1 cellular context compared by ENCODE assay signal in genomic region chr7:29483219-29484104, GRCh38.
TF ChIP-seq lines count a peak whose summit lies in the region.

No MANE protein-coding gene starts in this region.

TF ChIP-seq in HepG2, 621 proteins besides CTCF, POLR2A, EP300 and RAD21 (continued from another document and continues in another):
- peak; percentile 23; the same call in 1 of the 2 replicates for TF ChIP-seq ZHX1 (CRISPR knock-in tag; IDR thresholded peaks at IDR 0.05; ENCODE audit: low read depth)
- TF ChIP-seq PRDM15 (CRISPR knock-in tag; IDR thresholded peaks at IDR 0.05) = no peak
- peak; percentile 39; the same call in 1 of the 2 replicates for TF ChIP-seq IKZF5 (CRISPR knock-in tag; IDR thresholded peaks at IDR 0.05)
- no peak for TF ChIP-seq ZNF570 (CRISPR knock-in tag; IDR thresholded peaks at IDR 0.05; ENCODE audit: borderline replicate concordance)
- no peak for TF ChIP-seq MEIS2 (CRISPR knock-in tag; IDR thresholded peaks at IDR 0.05)
- peak; percentile 80; the same call in 1 of the 2 replicates for TF ChIP-seq ARNT (IDR thresholded peaks at IDR 0.05)
- TF ChIP-seq CCDC6 (CRISPR knock-in tag; IDR thresholded peaks at IDR 0.05) = peak; percentile 67; the same call in 1 of the 2 replicates
- TF ChIP-seq MAFF (IDR thresholded peaks at IDR 0.05; ENCODE audit: low read depth, low read length) = peak; percentile 19; the same call in 1 of the 2 replicates
- peak; percentile 99 for TF ChIP-seq ZNF7 (CRISPR knock-in tag; IDR thresholded peaks at IDR 0.05)
- TF ChIP-seq ZNF747 (CRISPR knock-in tag; IDR thresholded peaks at IDR 0.05; ENCODE audit: borderline replicate concordance) = no peak
- peak; percentile 49; the same call in 1 of the 2 replicates for TF ChIP-seq MYPOP (CRISPR knock-in tag; IDR thresholded peaks at IDR 0.05)
- TF ChIP-seq MAZ (IDR thresholded peaks at IDR 0.05; ENCODE audit: borderline replicate concordance, low read depth, low read length) = no peak
- no peak for TF ChIP-seq MAZ (CRISPR knock-in tag; IDR thresholded peaks at IDR 0.05; ENCODE audit: low read depth)
- peak; percentile 26; the same call in 1 of the 2 replicates for TF ChIP-seq ZBTB7B (CRISPR knock-in tag; IDR thresholded peaks at IDR 0.05)
- TF ChIP-seq SMARCC2 (IDR thresholded peaks at IDR 0.05) = no peak
- peak; percentile 59; the same call in 1 of the 2 replicates for TF ChIP-seq NR2F2 (IDR thresholded peaks at IDR 0.05; ENCODE audit: borderline replicate concordance, low read depth)
- no peak for TF ChIP-seq ZNF597 (CRISPR knock-in tag; IDR thresholded peaks at IDR 0.05)
- no peak for TF ChIP-seq SOX6 (IDR thresholded peaks at IDR 0.05)
- TF ChIP-seq SOX6 (CRISPR knock-in tag; IDR thresholded peaks at IDR 0.05) = peak; percentile 100
- no peak for TF ChIP-seq MAFK (conservative IDR thresholded peaks at IDR 0.05 in 1 of 2, IDR thresholded peaks at IDR 0.05 in 1 of 2; ENCODE audit: low read length in 2 of 2)
- TF ChIP-seq ZNF629 (CRISPR knock-in tag; conservative IDR thresholded peaks at IDR 0.05) = peak; percentile 94
- TF ChIP-seq SAFB2 (CRISPR knock-in tag; IDR thresholded peaks at IDR 0.05; ENCODE audit: borderline replicate concordance, low read depth) = no peak
- TF ChIP-seq SALL1 (CRISPR knock-in tag; IDR thresholded peaks at IDR 0.05) = peak; percentile 56; the same call in 1 of the 2 replicates
- TF ChIP-seq ATF3 (CRISPR knock-in tag; IDR thresholded peaks at IDR 0.05) = peak; percentile 97
- peak; percentile 43; the same call in 1 of the 2 replicates for TF ChIP-seq NKX3-1 (CRISPR knock-in tag; IDR thresholded peaks at IDR 0.05)
- no peak for TF ChIP-seq SATB2 (CRISPR knock-in tag; IDR thresholded peaks at IDR 0.05)
- peak; percentile 20; the same call in 1 of the 2 replicates for TF ChIP-seq ARID3A (IDR thresholded peaks at IDR 0.05; ENCODE audit: low read depth, low read length)
- peak; percentile 95 to 99 for TF ChIP-seq ATF4 (CRISPR knock-in tag; IDR thresholded peaks at IDR 0.05)
- 0 out of 2 replicates have a peak, but pooled peaks have one; percentile 33 for TF ChIP-seq NR2C2 (CRISPR knock-in tag; IDR thresholded peaks at IDR 0.05; ENCODE audit: borderline replicate concordance)
- TF ChIP-seq CC2D1A (CRISPR knock-in tag; IDR thresholded peaks at IDR 0.05) = no peak
- TF ChIP-seq ZNF879 (CRISPR knock-in tag; IDR thresholded peaks at IDR 0.05) = no peak
- no peak for TF ChIP-seq CENPX (CRISPR knock-in tag; IDR thresholded peaks at IDR 0.05)
- no peak for TF ChIP-seq ZNF563 (CRISPR knock-in tag; IDR thresholded peaks at IDR 0.05)
- TF ChIP-seq ATF2 (CRISPR knock-in tag; IDR thresholded peaks at IDR 0.05) = peak; percentile 62; the same call in 1 of the 2 replicates
- TF ChIP-seq ZNF670 (CRISPR knock-in tag; IDR thresholded peaks at IDR 0.05; ENCODE audit: borderline replicate concordance) = no peak
- TF ChIP-seq HDAC1 (CRISPR knock-in tag; IDR thresholded peaks at IDR 0.05) = peak; percentile 52; the same call in 1 of the 2 replicates
- TF ChIP-seq ZNF234 (CRISPR knock-in tag; conservative IDR thresholded peaks at IDR 0.05) = no peak
- TF ChIP-seq MED1 (CRISPR knock-in tag; IDR thresholded peaks at IDR 0.05) = peak; percentile 62
- TF ChIP-seq HOXA9 (CRISPR knock-in tag; IDR thresholded peaks at IDR 0.05; ENCODE audit: borderline replicate concordance) = no peak
- TF ChIP-seq RORA (CRISPR knock-in tag; IDR thresholded peaks at IDR 0.05) = no peak
- TF ChIP-seq SIX1 (CRISPR knock-in tag; IDR thresholded peaks at IDR 0.05; ENCODE audit: borderline replicate concordance) = peak; percentile 31; the same call in 1 of the 2 replicates
- no peak for TF ChIP-seq ZNF550 (CRISPR knock-in tag; IDR thresholded peaks at IDR 0.05; ENCODE audit: borderline replicate concordance)
- peak; percentile 74 for TF ChIP-seq ZGPAT (CRISPR knock-in tag; IDR thresholded peaks at IDR 0.05)
- TF ChIP-seq BRD4 (CRISPR knock-in tag; IDR thresholded peaks at IDR 0.05) = 0 out of 2 replicates have a peak, but pooled peaks have one; percentile 34
- TF ChIP-seq HOXD1 (CRISPR knock-in tag; IDR thresholded peaks at IDR 0.05) = no peak
